10 cellular contexts compared by ENCODE assay signal in genomic region chr6:139336488-139336887, GRCh38. TPM values are rescaled to one million over a fixed set of nuclear protein-coding genes. Genes with fewer than 3 reads are reported as not detected.
DNase-seq lines count a peak whose midpoint lies in the region; ATAC-seq and TF ChIP-seq lines count a peak whose summit lies in the region.
"Had no signal": no experiment of that assay in that cellular context is flagged by ENCODE, and none has a peak within 500 bp of the region (broad histone marks: within the 10 kb centered on the region; RNA-seq: fewer than 3 reads in every experiment).

No MANE protein-coding gene starts in this region.

- DNase-seq in NCI-H1092 (lab: John Stamatoyannopoulos, UW) (peak; percentile 5), body of pancreas (peak; percentile 36 to 61 (median 54)), nephron progenitor cell (no peak)
- no peak for DNase-seq in activated CD8-positive, alpha-beta memory T cell treated with anti-CD3 and anti-CD28 coated beads, Interleukin-2, amount 50 U/mL, for 48 hours
- DNase-seq: activated CD4-positive, alpha-beta memory T cell treated with anti-CD3 and anti-CD28 coated beads for 36 hours had no signal

- no peak overlapping the region for H3K4me3 ChIP-seq in body of pancreas
- H3K4me3 ChIP-seq in neutrophil (ENCODE audit: low read depth in 1 of 2, low read length in 1 of 2): no peak overlapping the region
- H3K4me3 ChIP-seq: vagina had no signal

- H3K36me3 ChIP-seq in body of pancreas (replicated peaks in 1 of 2; ENCODE audit: insufficient read depth in 1 of 2, low read depth in 2 of 2) (no peaks in the 10 kb centered on the region), neutrophil (no peaks in the 10 kb centered on the region)
- H3K36me3 ChIP-seq: vagina had no signal

- H3K27me3 ChIP-seq in body of pancreas (no peaks in the 10 kb centered on the region), neutrophil (no peaks in the 10 kb centered on the region)
- H3K27me3 ChIP-seq: vagina had no signal

- no peaks in the 10 kb centered on the region for H3K36me3 Mint-ChIP-seq in nephron progenitor cell (ENCODE audit: low read depth)
- H3K36me3 Mint-ChIP-seq: activated CD4-positive, alpha-beta memory T cell treated with anti-CD3 and anti-CD28 coated beads for 36 hours had no signal

- intact Hi-C loops in body of pancreas (cut with DNase I): no loop called here

- peaks cover 13% of the 10 kb centered on the region for H3K9me3 Mint-ChIP-seq in nephron progenitor cell
- H3K9me3 Mint-ChIP-seq: activated CD4-positive, alpha-beta memory T cell treated with anti-CD3 and anti-CD28 coated beads for 36 hours had no signal

- no peak overlapping the region for H3K27ac Mint-ChIP-seq in nephron progenitor cell
- H3K27ac Mint-ChIP-seq: activated CD4-positive, alpha-beta memory T cell treated with anti-CD3 and anti-CD28 coated beads for 36 hours had no signal

- H3K4me3 Mint-ChIP-seq in nephron progenitor cell: no peak overlapping the region
- H3K4me3 Mint-ChIP-seq: activated CD4-positive, alpha-beta memory T cell treated with anti-CD3 and anti-CD28 coated beads for 36 hours had no signal

- H3K4me1 ChIP-seq in body of pancreas (no peaks in the 10 kb centered on the region), neutrophil (ENCODE audit: control insufficient read depth in 1 of 2, insufficient read depth in 1 of 2, low read depth in 1 of 2, low read length in 1 of 2) (peaks cover 57% of the 10 kb centered on the region in 2 experiments)

- no peaks in the 10 kb centered on the region for H3K27me3 Mint-ChIP-seq in nephron progenitor cell (ENCODE audit: low read depth, poor library complexity)
- H3K27me3 Mint-ChIP-seq: activated CD4-positive, alpha-beta memory T cell treated with anti-CD3 and anti-CD28 coated beads for 36 hours had no signal

- no peaks in the 10 kb centered on the region for H3K4me1 Mint-ChIP-seq in nephron progenitor cell

- H3K9me3 ChIP-seq in body of pancreas (no peaks in the 10 kb centered on the region), neutrophil (no peaks in the 10 kb centered on the region)
- H3K9me3 ChIP-seq: vagina had no signal

- ATAC-seq in GM18868 (IDR thresholded peaks at IDR 0.05; ENCODE audit: unreplicated experiment) (peak; percentile 90), body of pancreas (no peak), GM21390 (IDR thresholded peaks at IDR 0.05; ENCODE audit: unreplicated experiment) (no peak), GM19397 (IDR thresholded peaks at IDR 0.05; ENCODE audit: unreplicated experiment) (no peak)

- WGBS in body of pancreas, 2 donors: 31 to 44% methylated on average over 4 of the region's 4 CpGs

- no peak for TF ChIP-seq POLR2A in body of pancreas (IDR thresholded peaks at IDR 0.05)

- TF ChIP-seq CTCF in body of pancreas (IDR thresholded peaks at IDR 0.05) (no peak), neutrophil (IDR thresholded peaks at IDR 0.05) (no peak), nephron progenitor cell (IDR thresholded peaks at IDR 0.05) (no peak)

- no peak overlapping the region for H3K27ac ChIP-seq in body of pancreas
- peak overlapping the region; percentile 76 for H3K27ac ChIP-seq in neutrophil
- H3K27ac ChIP-seq: vagina had no signal

RNA-seq across cellular contexts. Expression of gene CITED2, which starts 38.0 kb away (rescaled TPM):
- 10 to 100 TPM; 64.1 to 82.1 TPM for total RNA-seq in body of pancreas

RNA-seq across cellular contexts. Expression of gene TXLNB, which starts 44.7 kb away (rescaled TPM):
- not detected for total RNA-seq in body of pancreas

Comparison
In these comparisons a context has a peak if more than half of its experiments do, and no peak if none do; other contexts are left out.
1. DNase-seq: peak in NCI-H1092 (single experiment) and body of pancreas (4 of 4); none in activated CD8-positive, alpha-beta memory T cell treated with anti-CD3 and anti-CD28 coated beads, Interleukin-2, amount 50 U/mL, for 48 hours (single experiment) and nephron progenitor cell (single experiment).